In genomic region chr19:6752257-6753177, GRCh38 we compare ENCODE assay signal across 11 cellular contexts. TPM values are rescaled to one million over a fixed set of nuclear protein-coding genes. Genes with fewer than 3 reads are reported as not detected.
A peak's percentile ranks its signal among the peaks of the same experiment; 100 is the strongest.
DNase-seq lines count a peak whose midpoint lies in the region; ATAC-seq, FAIRE-seq and TF ChIP-seq lines count a peak whose summit lies in the region.
"Had no signal": no experiment of that assay in that cellular context is flagged by ENCODE, and none has a peak within 500 bp of the region (broad histone marks: within the 10 kb centered on the region; RNA-seq: fewer than 3 reads in every experiment).

No MANE protein-coding gene starts in this region.

- no peak for FAIRE-seq in astrocyte (lab: Jason Lieb, UNC)
- FAIRE-seq: A549 had no signal

- H3K27me3 ChIP-seq in astrocyte (ENCODE audit: insufficient read depth, low read length) (no peaks in the 10 kb centered on the region), subcutaneous abdominal adipose tissue (ENCODE audit: control insufficient read depth in 5 of 5, insufficient read depth in 4 of 5, low read length in 5 of 5) (no peaks in the 10 kb centered on the region)

- peak; percentile 72 for ATAC-seq in left lobe of liver
- ATAC-seq in GM21528 (IDR thresholded peaks at IDR 0.05; ENCODE audit: low FRiP score, unreplicated experiment): no peak
- ATAC-seq in GM19463 (IDR thresholded peaks at IDR 0.05; ENCODE audit: unreplicated experiment): no peak

- H3K36me3 Mint-ChIP-seq in activated CD4-positive, alpha-beta T cell treated with anti-CD3 and anti-CD28 coated beads, Interleukin-2, amount 10 ng/mL, durations not matched to agents 24 days and 14 days (ENCODE audit: low read depth): peaks cover 46% of the 10 kb centered on the region
- H3K36me3 Mint-ChIP-seq in astrocyte (ENCODE audit: low read depth, unreplicated experiment): peaks cover 11% of the 10 kb centered on the region

- no peaks in the 10 kb centered on the region for H3K27me3 Mint-ChIP-seq in activated CD4-positive, alpha-beta T cell treated with anti-CD3 and anti-CD28 coated beads, Interleukin-2, amount 10 ng/mL, durations not matched to agents 24 days and 14 days
- H3K27me3 Mint-ChIP-seq in astrocyte (ENCODE audit: low read depth, unreplicated experiment): no peaks in the 10 kb centered on the region

- no peak for DNase-seq in activated CD4-positive, alpha-beta T cell treated with anti-CD3 and anti-CD28 coated beads, Interleukin-2, amount 10 ng/mL, durations not matched to agents 24 days and 14 days
- DNase-seq in activated CD4-positive, alpha-beta T cell treated with anti-CD3 and anti-CD28 coated beads for 48 hours: no peak
- no peak for DNase-seq in astrocyte (ENCODE audit: low read depth)
- DNase-seq in left lobe of liver (ENCODE audit: low spot score): peak; percentile 83
- no peak for DNase-seq in NCI-H2107 treated with DMSO at 0.1 percent for 48 hours (lab: John Stamatoyannopoulos, UW; ENCODE audit: unreplicated experiment)
- DNase-seq: KBM-7 had no signal

- H4K20me1 ChIP-seq in astrocyte (ENCODE audit: insufficient read depth, low read length): peaks cover 5% of the 10 kb centered on the region

- no peak for TF ChIP-seq CTCF in astrocyte (IDR thresholded peaks at IDR 0.05; ENCODE audit: insufficient read depth, low read depth, low read length)

- H3K9me3 ChIP-seq in astrocyte (ENCODE audit: insufficient read depth, low read depth, low read length) (no peaks in the 10 kb centered on the region), subcutaneous abdominal adipose tissue (ENCODE audit: control insufficient read depth in 5 of 5, low read length in 5 of 5) (no peaks in the 10 kb centered on the region)
- H3K9me3 ChIP-seq: A549 had no signal

- intact Hi-C loops in activated CD4-positive, alpha-beta T cell treated with anti-CD3 and anti-CD28 coated beads, Interleukin-2, amount 10 ng/mL, durations not matched to agents 24 days and 14 days (cut with micrococcal nuclease): loop anchor here (1.0 to 5.0 kb wide), 3 partner anchors 14 to 235 kb away; partner anchors contain the start of gene SH2D3A

- H3K4me3 ChIP-seq in astrocyte (ENCODE audit: insufficient read depth, low read depth, low read length) (no peak overlapping the region), subcutaneous abdominal adipose tissue (ENCODE audit: low read depth in 1 of 5, low read length in 5 of 5) (peak overlapping the region in 4 of 5 donors; percentile 35 to 66 (median 52))
- H3K4me3 ChIP-seq: A549 had no signal

- peak overlapping the region; percentile 67 for H2AFZ ChIP-seq in astrocyte (ENCODE audit: low read depth, low read length)

- no peaks in the 10 kb centered on the region for H3K9me3 Mint-ChIP-seq in activated CD4-positive, alpha-beta T cell treated with anti-CD3 and anti-CD28 coated beads, Interleukin-2, amount 10 ng/mL, durations not matched to agents 24 days and 14 days
- H3K9me3 Mint-ChIP-seq in astrocyte (ENCODE audit: unreplicated experiment): no peaks in the 10 kb centered on the region

- peak overlapping the region; percentile 81 for H3K4me3 Mint-ChIP-seq in activated CD4-positive, alpha-beta T cell treated with anti-CD3 and anti-CD28 coated beads, Interleukin-2, amount 10 ng/mL, durations not matched to agents 24 days and 14 days
- H3K4me3 Mint-ChIP-seq in astrocyte (ENCODE audit: unreplicated experiment): no peak overlapping the region

- no peaks in the 10 kb centered on the region for H3K79me2 ChIP-seq in astrocyte (ENCODE audit: insufficient read depth, low read length)

- H3K27ac ChIP-seq in astrocyte (ENCODE audit: low read depth, low read length) (no peak overlapping the region), subcutaneous abdominal adipose tissue (ENCODE audit: low read depth, low read length) (no peak overlapping the region)
- H3K27ac ChIP-seq: A549, VCaP had no signal

- peaks cover 21% of the 10 kb centered on the region for H3K36me3 ChIP-seq in astrocyte (ENCODE audit: insufficient read depth, low read length)
- peaks cover 0 to 37% (median 32%) of the 10 kb centered on the region in 5 donors for H3K36me3 ChIP-seq in subcutaneous abdominal adipose tissue (ENCODE audit: control insufficient read depth in 5 of 5, insufficient read depth in 5 of 5, low read length in 5 of 5)

- H3K27ac Mint-ChIP-seq in activated CD4-positive, alpha-beta T cell treated with anti-CD3 and anti-CD28 coated beads, Interleukin-2, amount 10 ng/mL, durations not matched to agents 24 days and 14 days: peak overlapping the region; percentile 8
- no peak overlapping the region for H3K27ac Mint-ChIP-seq in astrocyte (ENCODE audit: unreplicated experiment)

- H3K4me1 Mint-ChIP-seq in activated CD4-positive, alpha-beta T cell treated with anti-CD3 and anti-CD28 coated beads, Interleukin-2, amount 10 ng/mL, durations not matched to agents 24 days and 14 days: peaks cover 13% of the 10 kb centered on the region
- peaks cover 1% of the 10 kb centered on the region for H3K4me1 Mint-ChIP-seq in astrocyte (ENCODE audit: low read depth, unreplicated experiment)

- peak overlapping the region; percentile 87 for H3K4me2 ChIP-seq in astrocyte (ENCODE audit: low read length)
- H3K4me2 ChIP-seq: A549 had no signal

- H3K9ac ChIP-seq in astrocyte (ENCODE audit: low read length) (no peak overlapping the region), subcutaneous abdominal adipose tissue (ENCODE audit: low read length in 5 of 5) (peak overlapping the region in 2 of 5 donors; percentile 30 to 69)

- H3K4me1 ChIP-seq in astrocyte (ENCODE audit: insufficient read depth, low read length) (peaks cover 6% of the 10 kb centered on the region), subcutaneous abdominal adipose tissue (ENCODE audit: control insufficient read depth in 5 of 5, insufficient read depth in 5 of 5, low read length in 5 of 5) (peaks cover 3 to 38% (median 26%) of the 10 kb centered on the region in 5 donors)

RNA-seq across cellular contexts. Expression of gene TRIP10, which starts 13.0 kb away (rescaled TPM):
- 66.3 and 67.7 TPM in 2 replicates for total RNA-seq in activated CD4-positive, alpha-beta T cell treated with anti-CD3 and anti-CD28 coated beads, Interleukin-2, amount 10 ng/mL, durations not matched to agents 24 days and 14 days
- total RNA-seq in astrocyte (36.3 and 41.4 TPM in 2 replicates), left lobe of liver (9.0 TPM)

RNA-seq across cellular contexts. Expression of gene SH2D3A, which starts 14.7 kb away (rescaled TPM):
- total RNA-seq in activated CD4-positive, alpha-beta T cell treated with anti-CD3 and anti-CD28 coated beads, Interleukin-2, amount 10 ng/mL, durations not matched to agents 24 days and 14 days: 9.8 and 11.0 TPM in 2 replicates
- 0.91 and 2.6 TPM in 2 replicates for total RNA-seq in astrocyte
- total RNA-seq in left lobe of liver: 1.1 TPM

RNA-seq across cellular contexts. Expression of gene GPR108, which starts 15.1 kb away (rescaled TPM):
- 97.7 and 107 TPM in 2 replicates for total RNA-seq in activated CD4-positive, alpha-beta T cell treated with anti-CD3 and anti-CD28 coated beads, Interleukin-2, amount 10 ng/mL, durations not matched to agents 24 days and 14 days
- total RNA-seq in astrocyte: 41.6 and 50.9 TPM in 2 replicates
- 28.8 TPM for total RNA-seq in left lobe of liver

RNA-seq across cellular contexts. Expression of gene VAV1, which starts 20.0 kb away (rescaled TPM):
- total RNA-seq in activated CD4-positive, alpha-beta T cell treated with anti-CD3 and anti-CD28 coated beads, Interleukin-2, amount 10 ng/mL, durations not matched to agents 24 days and 14 days: 75.3 and 78.9 TPM in 2 replicates
- total RNA-seq in astrocyte (not detected in 2 replicates), left lobe of liver (3.1 TPM)

RNA-seq across cellular contexts. Expression of gene C3, which starts 32.1 kb away (rescaled TPM):
- total RNA-seq in activated CD4-positive, alpha-beta T cell treated with anti-CD3 and anti-CD28 coated beads, Interleukin-2, amount 10 ng/mL, durations not matched to agents 24 days and 14 days: 4.8 and 5.3 TPM in 2 replicates
- 0.77 and 2.4 TPM in 2 replicates for total RNA-seq in astrocyte
- total RNA-seq in left lobe of liver: 11,297 TPM
